In genomic region chr11:68141247-68142027, GRCh38 we compare ENCODE assay signal across 1 cellular context.
TF ChIP-seq lines count a peak whose summit lies in the region.

No MANE protein-coding gene starts in this region.

TF ChIP-seq in K562, 482 proteins besides CTCF, POLR2A, EP300 and RAD21:
- TF ChIP-seq ZBTB7A (IDR thresholded peaks at IDR 0.05; ENCODE audit: borderline replicate concordance, control insufficient read depth, low read depth, low read length) (peak; percentile 45; the same call in 1 of the 2 replicates), ESRRB (CRISPR knock-in tag; IDR thresholded peaks at IDR 0.05; ENCODE audit: borderline replicate concordance) (no peak)
- TF ChIP-seq, protein P1, sequence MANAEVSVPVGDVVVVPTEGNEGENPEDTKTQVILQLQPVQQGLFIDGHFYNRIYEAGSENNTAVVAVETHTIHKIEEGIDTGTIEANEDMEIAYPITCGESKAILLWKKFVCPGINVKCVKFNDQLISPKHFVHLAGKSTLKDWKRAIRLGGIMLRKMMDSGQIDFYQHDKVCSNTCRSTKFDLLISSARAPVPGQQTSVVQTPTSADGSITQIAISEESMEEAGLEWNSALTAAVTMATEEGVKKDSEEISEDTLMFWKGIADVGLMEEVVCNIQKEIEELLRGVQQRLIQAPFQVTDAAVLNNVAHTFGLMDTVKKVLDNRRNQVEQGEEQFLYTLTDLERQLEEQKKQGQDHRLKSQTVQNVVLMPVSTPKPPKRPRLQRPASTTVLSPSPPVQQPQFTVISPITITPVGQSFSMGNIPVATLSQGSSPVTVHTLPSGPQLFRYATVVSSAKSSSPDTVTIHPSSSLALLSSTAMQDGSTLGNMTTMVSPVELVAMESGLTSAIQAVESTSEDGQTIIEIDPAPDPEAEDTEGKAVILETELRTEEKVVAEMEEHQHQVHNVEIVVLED (CRISPR knock-in tag; IDR thresholded peaks at IDR 0.05): no peak
